In genomic region chr10:102268333-102268999, GRCh38 we compare ENCODE assay signal across 13 cellular contexts. TPM values are rescaled to one million over a fixed set of nuclear protein-coding genes. Genes with fewer than 3 reads are reported as not detected.
DNase-seq lines count a peak whose midpoint lies in the region; ATAC-seq and TF ChIP-seq lines count a peak whose summit lies in the region.
"Had no signal": no experiment of that assay in that cellular context is flagged by ENCODE, and none has a peak within 500 bp of the region (broad histone marks: within the 10 kb centered on the region; RNA-seq: fewer than 3 reads in every experiment).

No MANE protein-coding gene starts in this region.

- TF ChIP-seq CTCF in activated CD8-positive, alpha-beta T cell treated with anti-CD3 and anti-CD28 coated beads for 36 hours (IDR thresholded peaks at IDR 0.05), result no peak
- TF ChIP-seq CTCF in gastroesophageal sphincter (IDR thresholded peaks at IDR 0.05), result no peak

- H3K27me3 ChIP-seq in gastroesophageal sphincter (no peaks in the 10 kb centered on the region), subcutaneous abdominal adipose tissue (ENCODE audit: control insufficient read depth in 5 of 5, insufficient read depth in 4 of 5, low read length in 5 of 5) (no peaks in the 10 kb centered on the region)
- H3K27me3 ChIP-seq: BLaER1, breast epithelium, vagina had no signal

- peaks cover 51% of the 10 kb centered on the region for H3K4me1 Mint-ChIP-seq in activated T-cell treated with anti-CD3 and anti-CD28 coated beads, Interleukin-2, amount 50 U/mL, for 72 hours (ENCODE audit: low read depth)
- H3K4me1 Mint-ChIP-seq in activated CD8-positive, alpha-beta T cell treated with anti-CD3 and anti-CD28 coated beads for 36 hours (ENCODE audit: low read depth), result peaks cover 55% of the 10 kb centered on the region

- no peaks in the 10 kb centered on the region for H3K27me3 Mint-ChIP-seq in activated T-cell treated with anti-CD3 and anti-CD28 coated beads, Interleukin-2, amount 50 U/mL, for 72 hours (ENCODE audit: low read depth)
- no peaks in the 10 kb centered on the region for H3K27me3 Mint-ChIP-seq in activated CD8-positive, alpha-beta T cell treated with anti-CD3 and anti-CD28 coated beads for 36 hours

- peak overlapping the region; percentile 85 for H3K27ac Mint-ChIP-seq in activated T-cell treated with anti-CD3 and anti-CD28 coated beads, Interleukin-2, amount 50 U/mL, for 72 hours
- H3K27ac Mint-ChIP-seq in activated CD8-positive, alpha-beta T cell treated with anti-CD3 and anti-CD28 coated beads for 36 hours, result peak overlapping the region; percentile 87

- peaks cover 0 to 7% of the 10 kb centered on the region in 2 donors for H3K36me3 Mint-ChIP-seq in activated T-cell treated with anti-CD3 and anti-CD28 coated beads, Interleukin-2, amount 50 U/mL, for 72 hours (ENCODE audit: insufficient read depth in 2 of 2)
- H3K36me3 Mint-ChIP-seq in activated CD8-positive, alpha-beta T cell treated with anti-CD3 and anti-CD28 coated beads for 36 hours (ENCODE audit: low read depth), result peaks cover 19% of the 10 kb centered on the region

- peak; percentile 57 to 68 for ATAC-seq in activated T-cell treated with anti-CD3 and anti-CD28 coated beads, Interleukin-2, amount 50 U/mL, for 72 hours (replicated peaks in 1 of 2)
- ATAC-seq in activated CD8-positive, alpha-beta T cell treated with anti-CD3 and anti-CD28 coated beads for 36 hours, result peak; percentile 60
- ATAC-seq in gastroesophageal sphincter (no peak), HG02759 (IDR thresholded peaks at IDR 0.05; ENCODE audit: unreplicated experiment) (no peak), HG03196 (IDR thresholded peaks at IDR 0.05; ENCODE audit: unreplicated experiment) (no peak)

- H3K9me3 Mint-ChIP-seq in activated T-cell treated with anti-CD3 and anti-CD28 coated beads, Interleukin-2, amount 50 U/mL, for 72 hours, result no peaks in the 10 kb centered on the region
- H3K9me3 Mint-ChIP-seq in activated CD8-positive, alpha-beta T cell treated with anti-CD3 and anti-CD28 coated beads for 36 hours, result no peaks in the 10 kb centered on the region

- H3K4me1 ChIP-seq in gastroesophageal sphincter (peaks cover 7 to 43% (median 17%) of the 10 kb centered on the region in 3 donors), subcutaneous abdominal adipose tissue (ENCODE audit: control insufficient read depth in 5 of 5, insufficient read depth in 5 of 5, low read length in 5 of 5) (peaks cover 6 to 28% (median 19%) of the 10 kb centered on the region in 5 donors)
- H3K4me1 ChIP-seq: BLaER1, breast epithelium had no signal

- DNase-seq in activated T-cell treated with anti-CD3 and anti-CD28 coated beads, Interleukin-2, amount 50 U/mL, for 72 hours, result no peak
- no peak for DNase-seq in activated T-cell treated with anti-CD3 and anti-CD28 coated beads, Interleukin-2, amount 50 U/mL, for 1 hour
- peak; percentile 16 for DNase-seq in activated CD8-positive, alpha-beta T cell treated with anti-CD3 and anti-CD28 coated beads for 36 hours
- no peak for DNase-seq in NCI-H1436 (lab: John Stamatoyannopoulos, UW)
- DNase-seq: OCI-M1; stimulated activated CD4-positive, alpha-beta T cell treated with anti-CD3 and anti-CD28 coated beads, Interleukin-4, amount 100 ng/mL, for 1 hour had no signal

- intact Hi-C loops in activated CD8-positive, alpha-beta T cell treated with anti-CD3 and anti-CD28 coated beads for 36 hours (cut with micrococcal nuclease), result no loop called here

- POLR2A ChIA-PET in activated CD8-positive, alpha-beta T cell treated with anti-CD3 and anti-CD28 coated beads for 36 hours (lab: Charles Lee), result interaction anchor here (0.6 to 1.2 kb wide), 3 partner anchors 15 to 111 kb away, joined by 3 to 4 read pairs (median 3); no protein-coding TSS in a partner anchor

- H3K9me3 ChIP-seq in gastroesophageal sphincter (no peaks in the 10 kb centered on the region), subcutaneous abdominal adipose tissue (ENCODE audit: control insufficient read depth in 5 of 5, low read length in 5 of 5) (no peaks in the 10 kb centered on the region)
- H3K9me3 ChIP-seq: BLaER1, breast epithelium, vagina had no signal

- H3K4me3 Mint-ChIP-seq in activated T-cell treated with anti-CD3 and anti-CD28 coated beads, Interleukin-2, amount 50 U/mL, for 72 hours, result peak overlapping the region; percentile 34 to 71
- no peak overlapping the region for H3K4me3 Mint-ChIP-seq in activated CD8-positive, alpha-beta T cell treated with anti-CD3 and anti-CD28 coated beads for 36 hours

- TF ChIP-seq EP300 in gastroesophageal sphincter (IDR thresholded peaks at IDR 0.05), result no peak

- H3K9ac ChIP-seq in subcutaneous abdominal adipose tissue (ENCODE audit: low read length in 5 of 5), result no peak overlapping the region
- H3K9ac ChIP-seq: BLaER1 had no signal

- CTCF ChIA-PET in activated CD8-positive, alpha-beta T cell treated with anti-CD3 and anti-CD28 coated beads for 36 hours (lab: Charles Lee), result interaction anchor here (0.9 to 8.5 kb wide), 11 partner anchors 9 to 99 kb away, joined by 3 to 66 read pairs (median 6); partner anchors contain the start of gene PITX3

- no peaks in the 10 kb centered on the region for H3K36me3 ChIP-seq in gastroesophageal sphincter
- H3K36me3 ChIP-seq in subcutaneous abdominal adipose tissue (ENCODE audit: control insufficient read depth in 5 of 5, insufficient read depth in 5 of 5, low read length in 5 of 5), result peaks cover 0 to 5% (median 0%) of the 10 kb centered on the region in 5 donors
- H3K36me3 ChIP-seq: breast epithelium, vagina had no signal

- no peak for TF ChIP-seq POLR2A in gastroesophageal sphincter (IDR thresholded peaks at IDR 0.05)

- H3K4me3 ChIP-seq in gastroesophageal sphincter (no peak overlapping the region), subcutaneous abdominal adipose tissue (ENCODE audit: low read depth in 1 of 5, low read length in 5 of 5) (no peak overlapping the region)
- H3K4me3 ChIP-seq: BLaER1, breast epithelium, vagina had no signal

- H3K27ac ChIP-seq in gastroesophageal sphincter (peak overlapping the region in 3 of 4 donors; percentile 9 to 20 (median 16)), subcutaneous abdominal adipose tissue (ENCODE audit: low read depth, low read length) (peak overlapping the region; percentile 66)
- H3K27ac ChIP-seq: BLaER1, vagina had no signal

RNA-seq across cellular contexts. Expression of gene GBF1, which starts 23.1 kb away (rescaled TPM):
- 10 to 100 TPM; 44.2 to 47.6 TPM for total RNA-seq in activated T-cell treated with anti-CD3 and anti-CD28 coated beads, Interleukin-2, amount 50 U/mL, for 72 hours
- 10 to 100 TPM; 25.4 to 28.2 TPM for total RNA-seq in activated CD8-positive, alpha-beta T cell treated with anti-CD3 and anti-CD28 coated beads for 36 hours
- 10 to 100 TPM; 32.0 to 54.7 (median 39.4) TPM for total RNA-seq in gastroesophageal sphincter

RNA-seq across cellular contexts. Expression of gene PITX3, which starts 27.2 kb away (rescaled TPM):
- total RNA-seq in activated T-cell treated with anti-CD3 and anti-CD28 coated beads, Interleukin-2, amount 50 U/mL, for 72 hours, result under 1 TPM; 0.24 to 0.28 TPM
- under 1 TPM in 1 of 2 experiments, not detected in 1; 0.23 TPM for total RNA-seq in activated CD8-positive, alpha-beta T cell treated with anti-CD3 and anti-CD28 coated beads for 36 hours
- total RNA-seq in gastroesophageal sphincter, result under 1 TPM in 1 of 4 donors, not detected in 3; 0.30 TPM
- total RNA-seq: breast epithelium, vagina had no signal

RNA-seq across cellular contexts. Expression of gene ELOVL3, which starts 42.4 kb away (rescaled TPM):
- total RNA-seq in activated T-cell treated with anti-CD3 and anti-CD28 coated beads, Interleukin-2, amount 50 U/mL, for 72 hours, result under 1 TPM in 1 of 2 donors, not detected in 1; 0.24 TPM
- not detected for total RNA-seq in activated CD8-positive, alpha-beta T cell treated with anti-CD3 and anti-CD28 coated beads for 36 hours
- under 1 TPM in 1 of 4 donors, not detected in 3; 0.81 TPM for total RNA-seq in gastroesophageal sphincter
- total RNA-seq: vagina had no signal

Comparison
In these comparisons a context has a peak if more than half of its experiments do, and no peak if none do; other contexts are left out.
1. ATAC-seq: peak in activated T-cell treated with anti-CD3 and anti-CD28 coated beads, Interleukin-2, amount 50 U/mL, for 72 hours (2 of 2) and activated CD8-positive, alpha-beta T cell treated with anti-CD3 and anti-CD28 coated beads for 36 hours (single experiment); none in gastroesophageal sphincter (single experiment), HG02759 (single experiment) and HG03196 (single experiment).